In genomic region chr11:117037279-117037951, GRCh38 we compare ENCODE assay signal across 8 cellular contexts.
A peak's percentile ranks its signal among the peaks of the same experiment; 100 is the strongest.
DNase-seq lines count a peak whose midpoint lies in the region; ATAC-seq and TF ChIP-seq lines count a peak whose summit lies in the region.

No MANE protein-coding gene starts in this region.

- no peaks in the 10 kb centered on the region for H3K27me3 Mint-ChIP-seq in T-cell

- DNase-seq in NOMO-1 treated with DMSO at 0.1 percent for 48 hours (lab: John Stamatoyannopoulos, UW; ENCODE audit: unreplicated experiment) (peak; percentile 18), NOMO-1 treated with dmso at 0.1 percent for 144 hours (lab: John Stamatoyannopoulos, UW; ENCODE audit: unreplicated experiment) (no peak), T-cell (no peak), fibroblast of mammary gland (ENCODE audit: low read depth) (peak; percentile 40), retinal pigment epithelial cell (ENCODE audit: low read depth) (peak; percentile 26), NCI-H187 treated with DMSO at 0.1 percent for 48 hours (lab: John Stamatoyannopoulos, UW) (no peak), GM10266 (ENCODE audit: extremely low spot score) (no peak)

- peak; percentile 44 to 63 (median 62) for ATAC-seq in T-cell (replicated peaks in 1 of 4)
- ATAC-seq in HG03097 (IDR thresholded peaks at IDR 0.05; ENCODE audit: low FRiP score, unreplicated experiment): no peak

- CTCF ChIA-PET in T-cell (lab: Charles Lee): no interaction called here

- POLR2A ChIA-PET in T-cell (lab: Charles Lee): interaction anchor here in 1 of 2 donors (0.5 to 0.7 kb wide), 2 partner anchors 16 to 55 kb away, joined by 3 read pairs; no protein-coding TSS in a partner anchor

- H3K4me1 Mint-ChIP-seq in T-cell: peaks cover 69 to 76% (median 70%) of the 10 kb centered on the region in 3 donors

- H3K27ac Mint-ChIP-seq in T-cell: peak overlapping the region; percentile 84 to 88

- H3K4me3 Mint-ChIP-seq in T-cell: peak overlapping the region; percentile 13 to 49 (median 25)

- no peaks in the 10 kb centered on the region for H3K9me3 Mint-ChIP-seq in T-cell

- H3K36me3 Mint-ChIP-seq in T-cell: peaks cover 7% of the 10 kb centered on the region

- H3K4me3 ChIP-seq in fibroblast of mammary gland (ENCODE audit: control insufficient read depth, low read depth, low read length) (no peak overlapping the region), retinal pigment epithelial cell (ENCODE audit: low read length) (no peak overlapping the region)

- TF ChIP-seq CTCF in fibroblast of mammary gland (conservative IDR thresholded peaks at IDR 0.05; ENCODE audit: control insufficient read depth, insufficient read depth, low read depth, low read length): no peak
- TF ChIP-seq CTCF in retinal pigment epithelial cell (conservative IDR thresholded peaks at IDR 0.05; ENCODE audit: low read depth, low read length): no peak
- TF ChIP-seq CTCF in GM10266 (IDR thresholded peaks at IDR 0.05; ENCODE audit: control insufficient read depth, insufficient read depth, low read depth, missing control alignments): no peak

Comparison
In these comparisons a context has a peak if more than half of its experiments do, and no peak if none do; other contexts are left out.
1. DNase-seq: peak in NOMO-1 treated with DMSO at 0.1 percent for 48 hours (single experiment), fibroblast of mammary gland (single experiment) and retinal pigment epithelial cell (single experiment); none in NOMO-1 treated with dmso at 0.1 percent for 144 hours (single experiment), T-cell (0 of 34), NCI-H187 treated with DMSO at 0.1 percent for 48 hours (single experiment) and GM10266 (single experiment).